ENCODE assay signal across 8 cellular contexts in the genomic region with DNA sequence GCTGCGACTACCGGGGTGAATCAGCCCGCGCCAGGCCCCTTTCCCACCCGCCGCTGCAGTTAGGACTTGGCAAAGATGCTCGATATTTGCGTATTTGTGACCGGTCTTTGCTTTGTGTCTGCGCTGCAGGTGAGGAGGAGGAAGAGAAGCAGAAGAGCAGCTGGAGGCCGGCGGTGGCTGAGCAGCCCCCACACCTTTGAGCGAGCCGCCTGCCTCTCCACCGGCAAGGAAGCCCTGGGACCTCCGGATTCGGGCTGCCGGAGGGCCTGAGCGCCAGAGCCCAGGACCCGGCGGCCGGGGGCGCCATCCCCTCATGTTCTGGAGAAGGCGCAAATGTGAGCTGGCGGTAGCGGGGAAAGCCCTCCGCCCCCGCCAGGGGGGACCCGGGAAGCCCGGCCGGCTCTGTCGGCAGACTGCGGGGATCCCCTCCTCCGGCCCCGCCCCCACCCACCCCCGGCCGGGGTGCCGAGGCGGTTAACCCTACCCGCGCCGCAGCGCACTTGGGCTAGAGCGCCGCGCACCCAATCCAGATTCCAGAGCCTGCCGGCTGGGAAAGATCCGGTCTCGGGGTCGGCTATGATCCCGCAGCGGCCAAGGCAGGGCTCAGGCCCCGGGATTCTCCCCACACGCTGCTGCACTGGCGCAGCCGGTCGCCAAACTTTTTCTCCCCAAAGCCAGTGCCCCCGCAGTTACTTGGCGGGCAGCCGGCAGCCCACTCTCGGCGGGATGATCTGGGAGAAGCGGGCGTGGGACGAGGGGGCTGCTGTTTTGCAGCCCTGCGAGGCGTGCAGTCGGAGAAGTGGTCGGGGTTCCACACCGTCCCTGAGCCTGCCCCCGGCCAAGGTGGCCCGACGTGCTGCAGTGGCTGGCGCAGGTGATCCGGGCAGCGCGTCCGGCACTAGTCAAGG. TPM values are rescaled to one million over a fixed set of nuclear protein-coding genes. Genes with fewer than 3 reads are reported as not detected.
DNase-seq lines count a peak whose midpoint lies in the region; ATAC-seq and FAIRE-seq lines count a peak whose summit lies in the region.

No MANE protein-coding gene starts in this region.

- H3K27ac Mint-ChIP-seq in memory B cell: no peak overlapping the region

- no peak for FAIRE-seq in urothelium cell line (lab: Jason Lieb, UNC)

- ATAC-seq in GM21619 (IDR thresholded peaks at IDR 0.05; ENCODE audit: unreplicated experiment) (peak; percentile 39), memory B cell (ENCODE audit: low read depth) (no peak), HG03354 (IDR thresholded peaks at IDR 0.05; ENCODE audit: poor library complexity, severe bottlenecking, unreplicated experiment) (no peak), GM21447 (IDR thresholded peaks at IDR 0.05; ENCODE audit: unreplicated experiment) (no peak)

- H3K27me3 Mint-ChIP-seq in memory B cell: peaks cover 21% of the 10 kb centered on the region

- H3K9me3 Mint-ChIP-seq in memory B cell: no peaks in the 10 kb centered on the region

- peaks cover 3% of the 10 kb centered on the region for H3K36me3 Mint-ChIP-seq in memory B cell

- peak; percentile 20 for DNase-seq in EL
- peak; percentile 48 to 68 for DNase-seq in NCI-H1930 (lab: John Stamatoyannopoulos, UW)
- peak; percentile 17 for DNase-seq in dermis blood vessel endothelial cell
- DNase-seq in memory B cell (ENCODE audit: low spot score in 2 of 2): no peak
- peak; percentile 50 for DNase-seq in urothelium cell line (ENCODE audit: low spot score)

- peaks cover 12% of the 10 kb centered on the region for H3K4me1 Mint-ChIP-seq in memory B cell

- H3K4me3 Mint-ChIP-seq in memory B cell: peak overlapping the region; percentile 78

RNA-seq across cellular contexts. Expression of a gene that starts 0.8 kb away (rescaled TPM):
- total RNA-seq in dermis blood vessel endothelial cell: 0.79 and 1.4 TPM in 2 replicates

Comparison
In these comparisons a context has a peak if more than half of its experiments do, and no peak if none do; other contexts are left out.
1. DNase-seq: peak in EL (single experiment), NCI-H1930 (2 of 2), dermis blood vessel endothelial cell (single experiment) and urothelium cell line (single experiment); none in memory B cell (0 of 2).